11 cellular contexts compared by ENCODE assay signal in the genomic region with DNA sequence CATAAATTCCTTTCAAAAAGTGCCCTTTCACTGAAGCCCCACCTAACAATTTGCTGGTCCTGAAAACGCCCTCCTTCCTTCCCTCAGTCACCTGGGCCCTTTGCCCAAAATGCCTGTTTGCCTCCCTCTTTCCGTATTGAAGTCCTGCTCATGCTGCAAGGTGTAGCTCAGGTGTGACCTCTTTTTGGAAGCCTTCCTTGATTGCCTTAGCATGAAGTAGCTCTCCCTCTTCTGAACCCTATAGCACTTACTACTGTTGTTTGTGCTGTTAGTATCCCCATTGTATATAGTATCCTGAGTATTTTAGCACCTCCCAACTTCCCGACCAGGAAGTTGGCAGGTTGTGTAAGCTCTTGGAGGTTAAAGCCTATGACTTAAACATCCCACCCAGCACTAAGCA. TPM values are rescaled to one million over a fixed set of nuclear protein-coding genes. Genes with fewer than 3 reads are reported as not detected.
A peak's percentile ranks its signal among the peaks of the same experiment; 100 is the strongest.
DNase-seq lines count a peak whose midpoint lies in the region; TF ChIP-seq lines count a peak whose summit lies in the region.
"Had no signal": no experiment of that assay in that cellular context is flagged by ENCODE, and none has a peak within 500 bp of the region (broad histone marks: within the 10 kb centered on the region; RNA-seq: fewer than 3 reads in every experiment).

No MANE protein-coding gene starts in this region.

- H3K27me3 ChIP-seq in SJCRH30 (no peaks in the 10 kb centered on the region), iPS-20b (ENCODE audit: insufficient read depth, low read length) (peaks cover 12% of the 10 kb centered on the region; the same call in 1 of the 2 replicates)
- H3K27me3 ChIP-seq: tibial artery had no signal

- no peak overlapping the region for H3K27ac Mint-ChIP-seq in activated CD4-positive, alpha-beta T cell treated with anti-CD3 and anti-CD28 coated beads, Interleukin-2, amount 10 ng/mL, durations not matched to agents 7 days and 5 days
- no peak overlapping the region for H3K27ac Mint-ChIP-seq in type B pancreatic cell
- H3K27ac Mint-ChIP-seq: memory B cell had no signal

- H3K36me3 ChIP-seq in SJCRH30 (no peaks in the 10 kb centered on the region), iPS-20b (ENCODE audit: insufficient read depth, low read depth, low read length) (no peaks in the 10 kb centered on the region)
- H3K36me3 ChIP-seq: tibial artery had no signal

- H3K4me3 ChIP-seq in SJCRH30: no peak overlapping the region; the same call in 1 of the 2 replicates
- H3K4me3 ChIP-seq in iPS-20b (ENCODE audit: low read length): peak overlapping the region; percentile 80
- H3K4me3 ChIP-seq: tibial artery had no signal

- peaks cover 6% of the 10 kb centered on the region for H3K27me3 Mint-ChIP-seq in activated CD4-positive, alpha-beta T cell treated with anti-CD3 and anti-CD28 coated beads, Interleukin-2, amount 10 ng/mL, durations not matched to agents 7 days and 5 days
- H3K27me3 Mint-ChIP-seq in type B pancreatic cell: peaks cover 5% of the 10 kb centered on the region

- CTCF ChIA-PET in activated CD4-positive, alpha-beta T cell treated with anti-CD3 and anti-CD28 coated beads, Interleukin-2, amount 10 ng/mL, durations not matched to agents 7 days and 5 days (lab: Charles Lee): interaction anchor here (0.6 to 1.1 kb wide), 4 partner anchors 8 to 807 kb away, joined by 3 to 6 read pairs (median 3); no protein-coding TSS in a partner anchor

- peak overlapping the region; percentile 7 for H3K4me3 Mint-ChIP-seq in activated CD4-positive, alpha-beta T cell treated with anti-CD3 and anti-CD28 coated beads, Interleukin-2, amount 10 ng/mL, durations not matched to agents 7 days and 5 days
- peak overlapping the region; percentile 99 for H3K4me3 Mint-ChIP-seq in type B pancreatic cell
- H3K4me3 Mint-ChIP-seq: memory B cell had no signal

- H3K9me3 Mint-ChIP-seq in activated CD4-positive, alpha-beta T cell treated with anti-CD3 and anti-CD28 coated beads, Interleukin-2, amount 10 ng/mL, durations not matched to agents 7 days and 5 days: no peaks in the 10 kb centered on the region
- H3K9me3 Mint-ChIP-seq in type B pancreatic cell: no peaks in the 10 kb centered on the region
- H3K9me3 Mint-ChIP-seq: memory B cell had no signal

- no peak for DNase-seq in activated CD4-positive, alpha-beta T cell treated with anti-CD3 and anti-CD28 coated beads, Interleukin-2, amount 10 ng/mL, durations not matched to agents 7 days and 5 days
- no peak for DNase-seq in activated CD4-positive, alpha-beta T cell treated with anti-CD3 and anti-CD28 coated beads for 48 hours
- no peak for DNase-seq in SJCRH30
- DNase-seq in type B pancreatic cell (ENCODE audit: extremely low spot score, unreplicated experiment): no peak
- no peak for DNase-seq in SHP77 treated with DMSO at 0.1 percent for 48 hours (lab: John Stamatoyannopoulos, UW)
- DNase-seq in NCI-H1092 (lab: John Stamatoyannopoulos, UW): no peak
- DNase-seq in AG08396 (ENCODE audit: low spot score): no peak
- DNase-seq: RPMI8226, tibial artery had no signal

- peak overlapping the region; percentile 29 for H3K27ac ChIP-seq in SJCRH30
- H3K27ac ChIP-seq in iPS-20b (ENCODE audit: low read length): no peak overlapping the region
- H3K27ac ChIP-seq: tibial artery had no signal

- no peaks in the 10 kb centered on the region for H3K9me3 ChIP-seq in SJCRH30 (replicated peaks)
- H3K9me3 ChIP-seq in iPS-20b (ENCODE audit: insufficient read depth, low read depth, low read length): no peaks in the 10 kb centered on the region
- H3K9me3 ChIP-seq: tibial artery had no signal

- no peak for TF ChIP-seq CTCF in type B pancreatic cell (conservative IDR thresholded peaks at IDR 0.05)

- H3K4me1 ChIP-seq in SJCRH30 (peaks cover 19% of the 10 kb centered on the region), iPS-20b (ENCODE audit: insufficient read depth, low read length) (peaks cover 7% of the 10 kb centered on the region; the same call in 1 of the 2 replicates)

- no peaks in the 10 kb centered on the region for H3K36me3 Mint-ChIP-seq in activated CD4-positive, alpha-beta T cell treated with anti-CD3 and anti-CD28 coated beads, Interleukin-2, amount 10 ng/mL, durations not matched to agents 7 days and 5 days (ENCODE audit: low read depth)
- H3K36me3 Mint-ChIP-seq in type B pancreatic cell: peaks cover 10% of the 10 kb centered on the region
- H3K36me3 Mint-ChIP-seq: memory B cell had no signal

- H3K9ac ChIP-seq in iPS-20b (ENCODE audit: low read depth, low read length): no peak overlapping the region

- POLR2A ChIA-PET in activated CD4-positive, alpha-beta T cell treated with anti-CD3 and anti-CD28 coated beads, Interleukin-2, amount 10 ng/mL, durations not matched to agents 7 days and 5 days (lab: Charles Lee): interaction anchor here (0.6 kb wide), 1 partner anchor 16 kb away, joined by 3 read pairs; no protein-coding TSS in a partner anchor

- peaks cover 21% of the 10 kb centered on the region for H3K4me1 Mint-ChIP-seq in activated CD4-positive, alpha-beta T cell treated with anti-CD3 and anti-CD28 coated beads, Interleukin-2, amount 10 ng/mL, durations not matched to agents 7 days and 5 days
- H3K4me1 Mint-ChIP-seq in type B pancreatic cell (ENCODE audit: unreplicated experiment): peaks cover 16% of the 10 kb centered on the region

RNA-seq across cellular contexts. Expression of a gene that starts 1.7 kb away (rescaled TPM):
- total RNA-seq in activated CD4-positive, alpha-beta T cell treated with anti-CD3 and anti-CD28 coated beads, Interleukin-2, amount 10 ng/mL, durations not matched to agents 7 days and 5 days: 1 to 10 TPM; 2.1 to 2.6 TPM
- 27.2 and 27.5 TPM in 2 replicates for total RNA-seq in SJCRH30 (2014; rRNA removed; shearing (Covaris generic))
- total RNA-seq in type B pancreatic cell (ENCODE audit: low replicate concordance): 14.6 and 23.2 TPM in 2 replicates

RNA-seq across cellular contexts. Expression of a gene that starts 19.4 kb away (rescaled TPM):
- total RNA-seq in activated CD4-positive, alpha-beta T cell treated with anti-CD3 and anti-CD28 coated beads, Interleukin-2, amount 10 ng/mL, durations not matched to agents 7 days and 5 days: 10 to 100 TPM; 31.5 to 31.8 TPM
- 31.0 and 33.1 TPM in 2 replicates for total RNA-seq in SJCRH30 (2014; rRNA removed; shearing (Covaris generic))
- 22.1 and 30.0 TPM in 2 replicates for total RNA-seq in type B pancreatic cell (ENCODE audit: low replicate concordance)
